23 cellular contexts compared by ENCODE assay signal in genomic region chr20:24111858-24112257, GRCh38.
"Had no signal": no experiment of that assay in that cellular context is flagged by ENCODE, and none has a peak within 500 bp of the region (broad histone marks: within the 10 kb centered on the region; RNA-seq: fewer than 3 reads in every experiment).

No MANE protein-coding gene starts in this region.

- H3K4me1 ChIP-seq: gastrocnemius medialis, left ventricle myocardium inferior, lower lobe of right lung, psoas muscle, spleen, tibial nerve, upper lobe of right lung, vagina had no signal

- H3K27me3 ChIP-seq: ovary, tibial nerve, upper lobe of right lung, vagina had no signal

- H3K9me3 ChIP-seq: gastrocnemius medialis, left ventricle myocardium inferior, lower lobe of right lung, ovary, psoas muscle, spleen, thoracic aorta, tibial nerve, upper lobe of right lung, vagina had no signal

- ATAC-seq: esophagus mucosa; gastrocnemius medialis; natural killer cell; psoas muscle; right cardiac atrium; stimulated activated naive B cell treated with anti-CD40 and anti-IgM and Interleukin-4, amounts not matched to agents 10 μg/mL and 1 μg/mL and 100 μg/mL, for 72 hours; upper lobe of right lung had no signal

- H3K36me3 ChIP-seq: gastrocnemius medialis, left ventricle myocardium inferior, lower lobe of right lung, ovary, spleen, thoracic aorta, tibial nerve, upper lobe of right lung, vagina had no signal

- DNase-seq: dorsolateral prefrontal cortex; effector CD4-positive, alpha-beta T cell; foreskin fibroblast; gastrocnemius medialis; head of caudate nucleus; kidney; left ventricle myocardium inferior; lower lobe of right lung; natural killer cell; occipital lobe; ovary; posterior cingulate gyrus; psoas muscle; right cardiac atrium; spleen; stimulated activated naive B cell treated with anti-CD40 and anti-IgM and Interleukin-4, amounts not matched to agents 10 μg/mL and 1 μg/mL and 100 μg/mL, for 72 hours; upper lobe of right lung had no signal

- H3K4me3 ChIP-seq: dorsolateral prefrontal cortex, gastrocnemius medialis, left ventricle myocardium inferior, lower lobe of right lung, ovary, psoas muscle, skin epidermis, spleen, thoracic aorta, tibial nerve, upper lobe of right lung, vagina had no signal

- H3K27ac ChIP-seq: dorsolateral prefrontal cortex, epithelial cell of prostate, gastrocnemius medialis, left ventricle myocardium inferior, lower lobe of right lung, ovary, psoas muscle, skin epidermis, spleen, thoracic aorta, tibial nerve, upper lobe of right lung, vagina had no signal
